In the genomic region with DNA sequence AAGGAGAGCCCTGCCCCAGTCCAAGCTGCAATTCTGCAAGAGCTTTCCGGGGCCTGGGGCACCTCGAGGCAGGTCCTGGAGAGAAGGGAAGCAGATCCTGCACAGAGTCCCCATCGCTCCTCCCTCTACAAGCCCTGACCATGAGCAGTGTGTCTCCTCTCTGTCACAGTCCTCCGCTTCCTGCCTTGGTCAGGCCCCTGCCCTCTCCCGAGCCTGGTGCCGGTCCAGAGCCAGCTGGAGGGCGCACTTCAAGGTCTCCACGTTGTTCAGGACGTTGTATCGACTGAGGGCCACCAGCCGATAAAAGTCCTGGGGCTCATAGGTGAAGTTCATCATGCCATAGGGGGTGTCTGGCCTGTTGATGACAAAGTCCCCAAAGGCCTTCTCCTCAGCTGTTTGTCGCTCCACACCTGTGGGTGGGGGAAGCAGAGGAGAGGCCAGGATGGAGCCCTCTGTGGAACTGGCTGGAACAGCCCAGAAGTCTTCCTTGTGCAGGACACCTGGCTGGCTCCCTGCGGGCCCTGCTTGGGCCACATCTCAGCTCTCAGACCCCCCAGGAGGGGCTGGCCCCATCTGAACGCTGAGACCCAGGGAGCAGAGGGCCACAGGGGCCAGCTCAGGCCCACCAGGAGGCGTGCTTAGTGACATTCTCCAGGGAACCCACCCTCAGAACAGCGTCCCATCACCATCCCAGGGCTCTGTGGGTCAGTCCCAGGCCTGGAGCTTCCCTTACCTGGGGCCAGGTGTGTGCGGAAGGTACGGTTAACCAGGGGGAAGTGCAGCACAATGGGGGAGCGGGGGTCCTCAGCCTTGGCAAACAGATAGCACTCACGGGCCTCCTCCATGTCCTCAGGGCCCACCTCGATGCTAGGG, we compare ENCODE assay signal across 1 cellular context.
TF ChIP-seq lines count a peak whose summit lies in the region.

No MANE protein-coding gene starts in this region.

TF ChIP-seq in HepG2, 621 proteins besides CTCF, POLR2A, EP300 and RAD21:
- TF ChIP-seq ZFX (CRISPR knock-in tag; IDR thresholded peaks at IDR 0.05; ENCODE audit: low read depth): 0 out of 2 replicates have a peak, but pooled peaks have one; percentile 19
- TF ChIP-seq ZNF263 (CRISPR knock-in tag; IDR thresholded peaks at IDR 0.05): peak; percentile 62; the same call in 1 of the 2 replicates
- no peak for TF ChIP-seq RBM39 (IDR thresholded peaks at IDR 0.05; ENCODE audit: low read depth, low read length, poor library complexity, severe bottlenecking)
- TF ChIP-seq, protein P1, sequence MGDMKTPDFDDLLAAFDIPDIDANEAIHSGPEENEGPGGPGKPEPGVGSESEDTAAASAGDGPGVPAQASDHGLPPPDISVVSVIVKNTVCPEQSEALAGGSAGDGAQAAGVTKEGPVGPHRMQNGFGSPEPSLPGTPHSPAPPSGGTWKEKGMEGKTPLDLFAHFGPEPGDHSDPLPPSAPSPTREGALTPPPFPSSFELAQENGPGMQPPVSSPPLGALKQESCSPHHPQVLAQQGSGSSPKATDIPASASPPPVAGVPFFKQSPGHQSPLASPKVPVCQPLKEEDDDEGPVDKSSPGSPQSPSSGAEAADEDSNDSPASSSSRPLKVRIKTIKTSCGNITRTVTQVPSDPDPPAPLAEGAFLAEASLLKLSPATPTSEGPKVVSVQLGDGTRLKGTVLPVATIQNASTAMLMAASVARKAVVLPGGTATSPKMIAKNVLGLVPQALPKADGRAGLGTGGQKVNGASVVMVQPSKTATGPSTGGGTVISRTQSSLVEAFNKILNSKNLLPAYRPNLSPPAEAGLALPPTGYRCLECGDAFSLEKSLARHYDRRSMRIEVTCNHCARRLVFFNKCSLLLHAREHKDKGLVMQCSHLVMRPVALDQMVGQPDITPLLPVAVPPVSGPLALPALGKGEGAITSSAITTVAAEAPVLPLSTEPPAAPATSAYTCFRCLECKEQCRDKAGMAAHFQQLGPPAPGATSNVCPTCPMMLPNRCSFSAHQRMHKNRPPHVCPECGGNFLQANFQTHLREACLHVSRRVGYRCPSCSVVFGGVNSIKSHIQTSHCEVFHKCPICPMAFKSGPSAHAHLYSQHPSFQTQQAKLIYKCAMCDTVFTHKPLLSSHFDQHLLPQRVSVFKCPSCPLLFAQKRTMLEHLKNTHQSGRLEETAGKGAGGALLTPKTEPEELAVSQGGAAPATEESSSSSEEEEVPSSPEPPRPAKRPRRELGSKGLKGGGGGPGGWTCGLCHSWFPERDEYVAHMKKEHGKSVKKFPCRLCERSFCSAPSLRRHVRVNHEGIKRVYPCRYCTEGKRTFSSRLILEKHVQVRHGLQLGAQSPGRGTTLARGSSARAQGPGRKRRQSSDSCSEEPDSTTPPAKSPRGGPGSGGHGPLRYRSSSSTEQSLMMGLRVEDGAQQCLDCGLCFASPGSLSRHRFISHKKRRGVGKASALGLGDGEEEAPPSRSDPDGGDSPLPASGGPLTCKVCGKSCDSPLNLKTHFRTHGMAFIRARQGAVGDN (CRISPR knock-in tag; IDR thresholded peaks at IDR 0.05): peak; percentile 40
- TF ChIP-seq TOPORS (CRISPR knock-in tag; IDR thresholded peaks at IDR 0.05): no peak
- no peak for TF ChIP-seq ZNF138 (CRISPR knock-in tag; IDR thresholded peaks at IDR 0.05; ENCODE audit: low read depth)
- no peak for TF ChIP-seq ZNF674 (CRISPR knock-in tag; IDR thresholded peaks at IDR 0.05; ENCODE audit: low read depth)
- TF ChIP-seq, protein P2, sequence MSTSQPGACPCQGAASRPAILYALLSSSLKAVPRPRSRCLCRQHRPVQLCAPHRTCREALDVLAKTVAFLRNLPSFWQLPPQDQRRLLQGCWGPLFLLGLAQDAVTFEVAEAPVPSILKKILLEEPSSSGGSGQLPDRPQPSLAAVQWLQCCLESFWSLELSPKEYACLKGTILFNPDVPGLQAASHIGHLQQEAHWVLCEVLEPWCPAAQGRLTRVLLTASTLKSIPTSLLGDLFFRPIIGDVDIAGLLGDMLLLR (CRISPR knock-in tag; IDR thresholded peaks at IDR 0.05): no peak
- no peak for TF ChIP-seq ZC3H13 (CRISPR knock-in tag; IDR thresholded peaks at IDR 0.05)
- 0 out of 2 replicates have a peak, but pooled peaks have one; percentile 10 for TF ChIP-seq ETV5 (CRISPR knock-in tag; IDR thresholded peaks at IDR 0.05; ENCODE audit: borderline replicate concordance)
